In the genomic region with DNA sequence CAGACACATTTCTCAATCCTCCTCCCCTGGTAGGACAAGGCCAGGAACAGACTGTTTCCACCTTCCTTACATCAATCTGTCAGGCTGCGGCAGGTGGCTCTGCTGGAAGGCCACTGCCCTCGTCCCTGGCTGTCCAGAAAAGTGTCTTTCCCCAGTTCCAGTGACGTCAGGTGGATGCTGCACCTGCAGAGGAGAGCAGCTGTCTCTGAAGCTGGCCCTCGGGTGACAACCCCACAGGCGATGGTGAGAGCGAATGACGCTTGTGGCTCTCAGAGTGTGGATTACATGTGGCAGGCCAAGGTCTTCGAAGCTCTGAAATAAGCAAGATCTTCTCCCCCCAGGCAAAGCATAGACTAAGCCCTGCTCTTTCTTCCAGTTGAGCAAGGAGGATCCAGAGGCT, we compare ENCODE assay signal across 1 cellular context.
TF ChIP-seq lines count a peak whose summit lies in the region.

No MANE protein-coding gene starts in this region.

TF ChIP-seq in H1, 55 proteins besides CTCF, POLR2A, EP300 and RAD21 (continued from another document):
- TF ChIP-seq CTBP2 (IDR thresholded peaks at IDR 0.05; ENCODE audit: borderline replicate concordance, insufficient read depth, insufficient read length, low read length) (no peak), YY1 (IDR thresholded peaks at IDR 0.05; ENCODE audit: low read depth, low read length) (no peak), RBBP5 (IDR thresholded peaks at IDR 0.05; ENCODE audit: borderline replicate concordance, low read depth, low read length) (no peak)
- TF ChIP-seq, protein P1, sequence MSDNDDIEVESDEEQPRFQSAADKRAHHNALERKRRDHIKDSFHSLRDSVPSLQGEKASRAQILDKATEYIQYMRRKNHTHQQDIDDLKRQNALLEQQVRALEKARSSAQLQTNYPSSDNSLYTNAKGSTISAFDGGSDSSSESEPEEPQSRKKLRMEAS (IDR thresholded peaks at IDR 0.05): no peak
